Comparison of ENCODE assay signal across 1 cellular context in the genomic region with DNA sequence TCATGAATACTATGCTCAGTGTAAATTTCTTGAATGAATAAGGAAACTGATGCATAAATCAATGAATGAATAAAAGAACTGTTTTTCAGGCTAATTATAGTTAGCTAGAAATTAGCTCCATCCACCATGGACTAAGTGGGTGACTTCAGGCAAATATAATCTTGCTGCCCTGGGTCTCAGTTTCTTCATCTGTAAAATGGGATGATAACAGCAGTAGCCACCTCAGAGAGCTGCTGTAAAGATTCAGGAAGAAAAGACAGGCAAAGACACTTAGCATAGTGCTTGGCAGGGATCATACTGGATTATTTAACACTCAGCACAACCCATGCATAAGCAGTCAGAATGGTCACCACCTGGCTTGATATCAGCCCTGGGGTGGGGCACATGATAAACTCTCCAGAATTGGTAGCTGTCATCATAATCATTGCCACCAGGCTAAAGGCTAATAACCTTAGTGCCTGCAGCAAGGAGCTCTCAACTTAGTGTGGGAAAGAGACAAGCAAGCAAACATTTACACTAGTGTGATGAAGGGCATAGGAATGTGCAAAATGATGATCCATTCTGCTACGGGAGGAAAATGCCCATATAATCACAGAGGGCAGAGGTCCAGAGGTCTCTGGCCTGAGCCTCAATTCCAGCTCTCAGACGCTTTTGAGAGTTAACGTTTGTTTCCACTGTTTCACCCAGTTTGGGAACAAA.
TF ChIP-seq lines count a peak whose summit lies in the region.

No MANE protein-coding gene starts in this region.

TF ChIP-seq in HepG2, 621 proteins besides CTCF, POLR2A, EP300 and RAD21 (continued from another document and continues in another):
- TF ChIP-seq SNAPC4 (CRISPR knock-in tag; IDR thresholded peaks at IDR 0.05) (no peak), ATF7-NPFF (CRISPR knock-in tag; IDR thresholded peaks at IDR 0.05; ENCODE audit: low read depth) (no peak), NFATC3 (CRISPR knock-in tag; IDR thresholded peaks at IDR 0.05) (no peak), MAF1 (CRISPR knock-in tag; IDR thresholded peaks at IDR 0.05; ENCODE audit: borderline replicate concordance) (no peak), ZNF33A (CRISPR knock-in tag; IDR thresholded peaks at IDR 0.05; ENCODE audit: borderline replicate concordance) (no peak), ZNF335 (CRISPR knock-in tag; IDR thresholded peaks at IDR 0.05) (no peak), MAZ (IDR thresholded peaks at IDR 0.05; ENCODE audit: borderline replicate concordance, low read depth, low read length) (no peak), MAZ (CRISPR knock-in tag; IDR thresholded peaks at IDR 0.05; ENCODE audit: low read depth) (no peak), ETV5 (CRISPR knock-in tag; IDR thresholded peaks at IDR 0.05; ENCODE audit: borderline replicate concordance) (peak; percentile 63; the same call in 1 of the 2 replicates), RAD51 (IDR thresholded peaks at IDR 0.05; ENCODE audit: borderline replicate concordance) (no peak), ZFP90 (CRISPR knock-in tag; IDR thresholded peaks at IDR 0.05; ENCODE audit: borderline replicate concordance) (no peak), FOXA1 (IDR thresholded peaks at IDR 0.05) (no peak), FOXA1 (CRISPR knock-in tag; IDR thresholded peaks at IDR 0.05) (peak; percentile 54), HNRNPK (IDR thresholded peaks at IDR 0.05; ENCODE audit: low read depth, low read length, poor library complexity, severe bottlenecking) (no peak), ZNF883 (CRISPR knock-in tag; IDR thresholded peaks at IDR 0.05; ENCODE audit: not compliant biosample characterization) (no peak), NCOA1 (CRISPR knock-in tag; IDR thresholded peaks at IDR 0.05) (no peak), CREBL2 (CRISPR knock-in tag; IDR thresholded peaks at IDR 0.05; ENCODE audit: borderline replicate concordance) (no peak), PCBP2 (optimal IDR thresholded peaks at IDR 0.05; ENCODE audit: low read depth, low read length, poor library complexity, severe bottlenecking) (no peak), ZNF451 (CRISPR knock-in tag; IDR thresholded peaks at IDR 0.05) (no peak), SKIL (CRISPR knock-in tag; IDR thresholded peaks at IDR 0.05; ENCODE audit: borderline replicate concordance) (no peak)
- TF ChIP-seq, protein P1, sequence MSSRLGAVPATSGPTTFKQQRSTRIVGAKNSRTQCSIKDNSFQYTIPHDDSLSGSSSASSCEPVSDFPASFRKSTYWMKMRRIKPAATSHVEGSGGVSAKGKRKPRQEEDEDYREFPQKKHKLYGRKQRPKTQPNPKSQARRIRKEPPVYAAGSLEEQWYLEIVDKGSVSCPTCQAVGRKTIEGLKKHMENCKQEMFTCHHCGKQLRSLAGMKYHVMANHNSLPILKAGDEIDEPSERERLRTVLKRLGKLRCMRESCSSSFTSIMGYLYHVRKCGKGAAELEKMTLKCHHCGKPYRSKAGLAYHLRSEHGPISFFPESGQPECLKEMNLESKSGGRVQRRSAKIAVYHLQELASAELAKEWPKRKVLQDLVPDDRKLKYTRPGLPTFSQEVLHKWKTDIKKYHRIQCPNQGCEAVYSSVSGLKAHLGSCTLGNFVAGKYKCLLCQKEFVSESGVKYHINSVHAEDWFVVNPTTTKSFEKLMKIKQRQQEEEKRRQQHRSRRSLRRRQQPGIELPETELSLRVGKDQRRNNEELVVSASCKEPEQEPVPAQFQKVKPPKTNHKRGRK (CRISPR knock-in tag; IDR thresholded peaks at IDR 0.05): no peak
- TF ChIP-seq, protein P2, sequence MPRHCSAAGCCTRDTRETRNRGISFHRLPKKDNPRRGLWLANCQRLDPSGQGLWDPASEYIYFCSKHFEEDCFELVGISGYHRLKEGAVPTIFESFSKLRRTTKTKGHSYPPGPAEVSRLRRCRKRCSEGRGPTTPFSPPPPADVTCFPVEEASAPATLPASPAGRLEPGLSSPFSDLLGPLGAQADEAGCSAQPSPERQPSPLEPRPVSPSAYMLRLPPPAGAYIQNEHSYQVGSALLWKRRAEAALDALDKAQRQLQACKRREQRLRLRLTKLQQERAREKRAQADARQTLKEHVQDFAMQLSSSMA (CRISPR knock-in tag; IDR thresholded peaks at IDR 0.05): no peak
- TF ChIP-seq, protein P3, sequence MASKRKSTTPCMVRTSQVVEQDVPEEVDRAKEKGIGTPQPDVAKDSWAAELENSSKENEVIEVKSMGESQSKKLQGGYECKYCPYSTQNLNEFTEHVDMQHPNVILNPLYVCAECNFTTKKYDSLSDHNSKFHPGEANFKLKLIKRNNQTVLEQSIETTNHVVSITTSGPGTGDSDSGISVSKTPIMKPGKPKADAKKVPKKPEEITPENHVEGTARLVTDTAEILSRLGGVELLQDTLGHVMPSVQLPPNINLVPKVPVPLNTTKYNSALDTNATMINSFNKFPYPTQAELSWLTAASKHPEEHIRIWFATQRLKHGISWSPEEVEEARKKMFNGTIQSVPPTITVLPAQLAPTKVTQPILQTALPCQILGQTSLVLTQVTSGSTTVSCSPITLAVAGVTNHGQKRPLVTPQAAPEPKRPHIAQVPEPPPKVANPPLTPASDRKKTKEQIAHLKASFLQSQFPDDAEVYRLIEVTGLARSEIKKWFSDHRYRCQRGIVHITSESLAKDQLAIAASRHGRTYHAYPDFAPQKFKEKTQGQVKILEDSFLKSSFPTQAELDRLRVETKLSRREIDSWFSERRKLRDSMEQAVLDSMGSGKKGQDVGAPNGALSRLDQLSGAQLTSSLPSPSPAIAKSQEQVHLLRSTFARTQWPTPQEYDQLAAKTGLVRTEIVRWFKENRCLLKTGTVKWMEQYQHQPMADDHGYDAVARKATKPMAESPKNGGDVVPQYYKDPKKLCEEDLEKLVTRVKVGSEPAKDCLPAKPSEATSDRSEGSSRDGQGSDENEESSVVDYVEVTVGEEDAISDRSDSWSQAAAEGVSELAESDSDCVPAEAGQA (IDR thresholded peaks at IDR 0.05; ENCODE audit: low read depth): no peak
- TF ChIP-seq, protein P3 (CRISPR knock-in tag; IDR thresholded peaks at IDR 0.05; ENCODE audit: borderline replicate concordance): no peak
- TF ChIP-seq, protein P4, sequence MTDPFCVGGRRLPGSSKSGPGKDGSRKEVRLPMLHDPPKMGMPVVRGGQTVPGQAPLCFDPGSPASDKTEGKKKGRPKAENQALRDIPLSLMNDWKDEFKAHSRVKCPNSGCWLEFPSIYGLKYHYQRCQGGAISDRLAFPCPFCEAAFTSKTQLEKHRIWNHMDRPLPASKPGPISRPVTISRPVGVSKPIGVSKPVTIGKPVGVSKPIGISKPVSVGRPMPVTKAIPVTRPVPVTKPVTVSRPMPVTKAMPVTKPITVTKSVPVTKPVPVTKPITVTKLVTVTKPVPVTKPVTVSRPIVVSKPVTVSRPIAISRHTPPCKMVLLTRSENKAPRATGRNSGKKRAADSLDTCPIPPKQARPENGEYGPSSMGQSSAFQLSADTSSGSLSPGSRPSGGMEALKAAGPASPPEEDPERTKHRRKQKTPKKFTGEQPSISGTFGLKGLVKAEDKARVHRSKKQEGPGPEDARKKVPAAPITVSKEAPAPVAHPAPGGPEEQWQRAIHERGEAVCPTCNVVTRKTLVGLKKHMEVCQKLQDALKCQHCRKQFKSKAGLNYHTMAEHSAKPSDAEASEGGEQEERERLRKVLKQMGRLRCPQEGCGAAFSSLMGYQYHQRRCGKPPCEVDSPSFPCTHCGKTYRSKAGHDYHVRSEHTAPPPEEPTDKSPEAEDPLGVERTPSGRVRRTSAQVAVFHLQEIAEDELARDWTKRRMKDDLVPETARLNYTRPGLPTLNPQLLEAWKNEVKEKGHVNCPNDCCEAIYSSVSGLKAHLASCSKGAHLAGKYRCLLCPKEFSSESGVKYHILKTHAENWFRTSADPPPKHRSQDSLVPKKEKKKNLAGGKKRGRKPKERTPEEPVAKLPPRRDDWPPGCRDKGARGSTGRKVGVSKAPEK (CRISPR knock-in tag; IDR thresholded peaks at IDR 0.05; ENCODE audit: borderline replicate concordance): no peak
